ENCODE assay signal across 1 cellular context in the genomic region with DNA sequence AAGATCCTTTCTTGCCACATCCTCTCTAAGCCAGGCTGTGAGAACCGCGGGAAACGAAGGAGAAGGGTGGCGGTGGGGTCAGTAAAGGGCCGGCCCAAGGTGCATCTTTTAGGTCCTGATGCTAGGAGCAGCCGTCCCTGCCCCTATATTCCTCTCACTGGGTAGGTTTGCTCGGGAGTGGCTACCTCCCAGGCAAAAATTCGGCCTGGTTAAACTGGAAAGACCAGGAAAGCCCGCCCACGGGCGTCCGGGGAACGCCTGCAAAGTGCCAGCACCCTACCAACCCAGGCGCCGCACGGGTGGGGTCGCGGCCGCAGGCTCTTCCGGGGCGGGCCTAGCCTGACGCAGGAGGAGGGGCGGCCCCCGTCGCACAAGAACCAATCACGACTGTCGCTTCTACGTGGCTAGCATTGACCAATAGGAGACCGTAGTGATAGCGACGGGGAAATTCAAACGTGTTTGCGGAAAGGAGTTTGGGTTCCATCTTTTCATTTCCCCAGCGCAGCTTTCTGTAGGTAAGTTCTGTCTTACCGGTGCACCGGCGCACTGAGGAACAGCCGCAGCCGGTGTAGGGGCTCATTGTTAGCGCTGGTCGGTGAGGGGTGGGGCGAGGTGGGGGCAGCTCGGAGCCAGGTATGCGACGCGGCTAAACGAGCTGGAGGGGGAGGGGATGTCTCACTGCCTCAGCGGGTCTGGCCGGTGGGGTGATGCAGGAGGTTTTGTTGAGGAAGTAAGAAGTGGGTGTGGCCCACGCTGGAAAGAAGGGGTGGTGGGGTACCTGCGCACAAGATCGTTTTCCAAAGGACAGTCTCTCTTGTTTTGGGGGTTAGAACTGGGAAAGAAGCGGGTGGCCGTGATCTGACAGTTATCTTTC.
TF ChIP-seq lines count a peak whose summit lies in the region.

A gene (plus strand): TSS at position 451 of the 874 bp plus-strand sequence. CDS start 1,195 bp downstream, outside the sequence.

TF ChIP-seq in HepG2, 621 proteins besides CTCF, POLR2A, EP300 and RAD21 (continued from another document and continues in another):
- TF ChIP-seq, protein P1, sequence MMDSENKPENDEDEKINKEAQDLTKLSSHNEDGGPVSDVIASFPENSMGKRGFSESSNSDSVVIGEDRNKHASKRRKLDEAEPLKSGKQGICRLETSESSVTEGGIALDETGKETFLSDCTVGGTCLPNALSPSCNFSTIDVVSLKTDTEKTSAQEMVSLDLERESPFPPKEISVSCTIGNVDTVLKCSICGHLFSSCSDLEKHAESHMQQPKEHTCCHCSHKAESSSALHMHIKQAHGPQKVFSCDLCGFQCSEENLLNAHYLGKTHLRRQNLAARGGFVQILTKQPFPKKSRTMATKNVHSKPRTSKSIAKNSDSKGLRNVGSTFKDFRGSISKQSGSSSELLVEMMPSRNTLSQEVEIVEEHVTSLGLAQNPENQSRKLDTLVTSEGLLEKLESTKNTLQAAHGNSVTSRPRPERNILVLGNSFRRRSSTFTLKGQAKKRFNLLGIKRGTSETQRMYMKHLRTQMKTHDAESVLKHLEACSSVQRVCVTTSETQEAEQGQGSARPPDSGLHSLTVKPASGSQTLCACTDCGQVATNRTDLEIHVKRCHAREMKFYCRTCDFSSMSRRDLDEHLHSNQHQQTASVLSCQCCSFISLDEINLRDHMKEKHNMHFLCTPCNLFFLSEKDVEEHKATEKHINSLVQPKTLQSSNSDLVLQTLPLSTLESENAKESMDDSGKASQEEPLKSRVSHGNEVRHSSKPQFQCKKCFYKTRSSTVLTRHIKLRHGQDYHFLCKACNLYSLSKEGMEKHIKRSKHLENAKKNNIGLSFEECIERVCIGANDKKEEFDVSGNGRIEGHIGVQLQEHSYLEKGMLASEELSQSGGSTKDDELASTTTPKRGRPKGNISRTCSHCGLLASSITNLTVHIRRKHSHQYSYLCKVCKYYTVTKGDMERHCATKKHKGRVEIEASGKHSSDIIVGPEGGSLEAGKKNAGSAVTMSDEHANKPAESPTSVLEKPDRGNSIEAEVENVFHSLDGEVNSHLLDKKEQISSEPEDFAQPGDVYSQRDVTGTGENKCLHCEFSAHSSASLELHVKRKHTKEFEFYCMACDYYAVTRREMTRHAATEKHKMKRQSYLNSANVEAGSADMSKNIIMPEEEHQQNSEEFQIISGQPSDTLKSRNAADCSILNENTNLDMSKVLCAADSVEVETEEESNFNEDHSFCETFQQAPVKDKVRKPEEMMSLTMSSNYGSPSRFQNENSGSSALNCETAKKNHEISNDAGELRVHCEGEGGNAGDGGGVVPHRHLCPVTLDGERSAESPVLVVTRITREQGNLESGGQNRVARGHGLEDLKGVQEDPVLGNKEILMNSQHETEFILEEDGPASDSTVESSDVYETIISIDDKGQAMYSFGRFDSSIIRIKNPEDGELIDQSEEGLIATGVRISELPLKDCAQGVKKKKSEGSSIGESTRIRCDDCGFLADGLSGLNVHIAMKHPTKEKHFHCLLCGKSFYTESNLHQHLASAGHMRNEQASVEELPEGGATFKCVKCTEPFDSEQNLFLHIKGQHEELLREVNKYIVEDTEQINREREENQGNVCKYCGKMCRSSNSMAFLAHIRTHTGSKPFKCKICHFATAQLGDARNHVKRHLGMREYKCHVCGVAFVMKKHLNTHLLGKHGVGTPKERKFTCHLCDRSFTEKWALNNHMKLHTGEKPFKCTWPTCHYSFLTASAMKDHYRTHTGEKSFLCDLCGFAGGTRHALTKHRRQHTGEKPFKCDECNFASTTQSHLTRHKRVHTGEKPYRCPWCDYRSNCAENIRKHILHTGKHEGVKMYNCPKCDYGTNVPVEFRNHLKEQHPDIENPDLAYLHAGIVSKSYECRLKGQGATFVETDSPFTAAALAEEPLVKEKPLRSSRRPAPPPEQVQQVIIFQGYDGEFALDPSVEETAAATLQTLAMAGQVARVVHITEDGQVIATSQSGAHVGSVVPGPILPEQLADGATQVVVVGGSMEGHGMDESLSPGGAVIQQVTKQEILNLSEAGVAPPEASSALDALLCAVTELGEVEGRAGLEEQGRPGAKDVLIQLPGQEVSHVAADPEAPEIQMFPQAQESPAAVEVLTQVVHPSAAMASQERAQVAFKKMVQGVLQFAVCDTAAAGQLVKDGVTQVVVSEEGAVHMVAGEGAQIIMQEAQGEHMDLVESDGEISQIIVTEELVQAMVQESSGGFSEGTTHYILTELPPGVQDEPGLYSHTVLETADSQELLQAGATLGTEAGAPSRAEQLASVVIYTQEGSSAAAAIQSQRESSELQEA (CRISPR knock-in tag; IDR thresholded peaks at IDR 0.05; ENCODE audit: not compliant biosample characterization): no peak
- TF ChIP-seq PLRG1 (conservative IDR thresholded peaks at IDR 0.05) (no peak), KDM4B (CRISPR knock-in tag; IDR thresholded peaks at IDR 0.05) (no peak), SMARCC2 (IDR thresholded peaks at IDR 0.05) (no peak), MEIS2 (CRISPR knock-in tag; IDR thresholded peaks at IDR 0.05) (no peak; the same call in 1 of the 2 replicates), NR2F2 (IDR thresholded peaks at IDR 0.05; ENCODE audit: borderline replicate concordance, low read depth) (no peak), RBM22 (optimal IDR thresholded peaks at IDR 0.05; ENCODE audit: low read length) (no peak), ZC3H4 (CRISPR knock-in tag; IDR thresholded peaks at IDR 0.05; ENCODE audit: borderline replicate concordance) (no peak), ETV5 (CRISPR knock-in tag; IDR thresholded peaks at IDR 0.05; ENCODE audit: borderline replicate concordance) (peak; percentile 84; the same call in 1 of the 2 replicates), MBD4 (IDR thresholded peaks at IDR 0.05; ENCODE audit: borderline replicate concordance, low read length) (no peak), PPARG (CRISPR knock-in tag; conservative IDR thresholded peaks at IDR 0.05) (no peak), GABPA (IDR thresholded peaks at IDR 0.05; ENCODE audit: low read depth, low read length) (peak; percentile 63), GABPA (CRISPR knock-in tag; IDR thresholded peaks at IDR 0.05; ENCODE audit: low read depth) (peak; percentile 87), HMGA1 (CRISPR knock-in tag; conservative IDR thresholded peaks at IDR 0.05) (no peak), TBX2 (CRISPR knock-in tag; IDR thresholded peaks at IDR 0.05; ENCODE audit: borderline replicate concordance) (peak; percentile 38; the same call in 1 of the 2 replicates), KLF13 (CRISPR knock-in tag; IDR thresholded peaks at IDR 0.05) (no peak), DR1 (CRISPR knock-in tag; IDR thresholded peaks at IDR 0.05) (peak; percentile 77; the same call in 1 of the 2 replicates), ZSCAN9 (CRISPR knock-in tag; IDR thresholded peaks at IDR 0.05; ENCODE audit: borderline replicate concordance) (no peak), NAIF1 (CRISPR knock-in tag; IDR thresholded peaks at IDR 0.05; ENCODE audit: borderline replicate concordance) (no peak), ZKSCAN8 (CRISPR knock-in tag; IDR thresholded peaks at IDR 0.05; ENCODE audit: borderline replicate concordance) (no peak), GABPB1 (CRISPR knock-in tag; IDR thresholded peaks at IDR 0.05) (peak; percentile 95), NR3C1 (CRISPR knock-in tag; IDR thresholded peaks at IDR 0.05) (no peak)
- TF ChIP-seq, protein P2, sequence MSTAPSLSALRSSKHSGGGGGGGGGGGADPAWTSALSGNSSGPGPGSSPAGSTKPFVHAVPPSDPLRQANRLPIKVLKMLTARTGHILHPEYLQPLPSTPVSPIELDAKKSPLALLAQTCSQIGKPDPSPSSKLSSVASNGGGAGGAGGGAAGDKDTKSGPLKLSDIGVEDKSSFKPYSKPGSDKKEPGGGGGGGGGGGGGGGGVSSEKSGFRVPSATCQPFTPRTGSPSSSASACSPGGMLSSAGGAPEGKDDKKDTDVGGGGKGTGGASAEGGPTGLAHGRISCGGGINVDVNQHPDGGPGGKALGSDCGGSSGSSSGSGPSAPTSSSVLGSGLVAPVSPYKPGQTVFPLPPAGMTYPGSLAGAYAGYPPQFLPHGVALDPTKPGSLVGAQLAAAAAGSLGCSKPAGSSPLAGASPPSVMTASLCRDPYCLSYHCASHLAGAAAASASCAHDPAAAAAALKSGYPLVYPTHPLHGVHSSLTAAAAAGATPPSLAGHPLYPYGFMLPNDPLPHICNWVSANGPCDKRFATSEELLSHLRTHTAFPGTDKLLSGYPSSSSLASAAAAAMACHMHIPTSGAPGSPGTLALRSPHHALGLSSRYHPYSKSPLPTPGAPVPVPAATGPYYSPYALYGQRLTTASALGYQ (CRISPR knock-in tag; IDR thresholded peaks at IDR 0.05): no peak
- TF ChIP-seq, protein P3, sequence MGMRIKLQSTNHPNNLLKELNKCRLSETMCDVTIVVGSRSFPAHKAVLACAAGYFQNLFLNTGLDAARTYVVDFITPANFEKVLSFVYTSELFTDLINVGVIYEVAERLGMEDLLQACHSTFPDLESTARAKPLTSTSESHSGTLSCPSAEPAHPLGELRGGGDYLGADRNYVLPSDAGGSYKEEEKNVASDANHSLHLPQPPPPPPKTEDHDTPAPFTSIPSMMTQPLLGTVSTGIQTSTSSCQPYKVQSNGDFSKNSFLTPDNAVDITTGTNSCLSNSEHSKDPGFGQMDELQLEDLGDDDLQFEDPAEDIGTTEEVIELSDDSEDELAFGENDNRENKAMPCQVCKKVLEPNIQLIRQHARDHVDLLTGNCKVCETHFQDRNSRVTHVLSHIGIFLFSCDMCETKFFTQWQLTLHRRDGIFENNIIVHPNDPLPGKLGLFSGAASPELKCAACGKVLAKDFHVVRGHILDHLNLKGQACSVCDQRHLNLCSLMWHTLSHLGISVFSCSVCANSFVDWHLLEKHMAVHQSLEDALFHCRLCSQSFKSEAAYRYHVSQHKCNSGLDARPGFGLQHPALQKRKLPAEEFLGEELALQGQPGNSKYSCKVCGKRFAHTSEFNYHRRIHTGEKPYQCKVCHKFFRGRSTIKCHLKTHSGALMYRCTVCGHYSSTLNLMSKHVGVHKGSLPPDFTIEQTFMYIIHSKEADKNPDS (CRISPR knock-in tag; IDR thresholded peaks at IDR 0.05): no peak
- TF ChIP-seq, protein P4, sequence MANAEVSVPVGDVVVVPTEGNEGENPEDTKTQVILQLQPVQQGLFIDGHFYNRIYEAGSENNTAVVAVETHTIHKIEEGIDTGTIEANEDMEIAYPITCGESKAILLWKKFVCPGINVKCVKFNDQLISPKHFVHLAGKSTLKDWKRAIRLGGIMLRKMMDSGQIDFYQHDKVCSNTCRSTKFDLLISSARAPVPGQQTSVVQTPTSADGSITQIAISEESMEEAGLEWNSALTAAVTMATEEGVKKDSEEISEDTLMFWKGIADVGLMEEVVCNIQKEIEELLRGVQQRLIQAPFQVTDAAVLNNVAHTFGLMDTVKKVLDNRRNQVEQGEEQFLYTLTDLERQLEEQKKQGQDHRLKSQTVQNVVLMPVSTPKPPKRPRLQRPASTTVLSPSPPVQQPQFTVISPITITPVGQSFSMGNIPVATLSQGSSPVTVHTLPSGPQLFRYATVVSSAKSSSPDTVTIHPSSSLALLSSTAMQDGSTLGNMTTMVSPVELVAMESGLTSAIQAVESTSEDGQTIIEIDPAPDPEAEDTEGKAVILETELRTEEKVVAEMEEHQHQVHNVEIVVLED (CRISPR knock-in tag; IDR thresholded peaks at IDR 0.05; ENCODE audit: borderline replicate concordance): peak; percentile 96
- TF ChIP-seq, protein P5, sequence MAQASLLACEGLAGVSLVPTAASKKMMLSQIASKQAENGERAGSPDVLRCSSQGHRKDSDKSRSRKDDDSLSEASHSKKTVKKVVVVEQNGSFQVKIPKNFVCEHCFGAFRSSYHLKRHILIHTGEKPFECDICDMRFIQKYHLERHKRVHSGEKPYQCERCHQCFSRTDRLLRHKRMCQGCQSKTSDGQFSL (CRISPR knock-in tag; IDR thresholded peaks at IDR 0.05): no peak
- TF ChIP-seq, protein P6, sequence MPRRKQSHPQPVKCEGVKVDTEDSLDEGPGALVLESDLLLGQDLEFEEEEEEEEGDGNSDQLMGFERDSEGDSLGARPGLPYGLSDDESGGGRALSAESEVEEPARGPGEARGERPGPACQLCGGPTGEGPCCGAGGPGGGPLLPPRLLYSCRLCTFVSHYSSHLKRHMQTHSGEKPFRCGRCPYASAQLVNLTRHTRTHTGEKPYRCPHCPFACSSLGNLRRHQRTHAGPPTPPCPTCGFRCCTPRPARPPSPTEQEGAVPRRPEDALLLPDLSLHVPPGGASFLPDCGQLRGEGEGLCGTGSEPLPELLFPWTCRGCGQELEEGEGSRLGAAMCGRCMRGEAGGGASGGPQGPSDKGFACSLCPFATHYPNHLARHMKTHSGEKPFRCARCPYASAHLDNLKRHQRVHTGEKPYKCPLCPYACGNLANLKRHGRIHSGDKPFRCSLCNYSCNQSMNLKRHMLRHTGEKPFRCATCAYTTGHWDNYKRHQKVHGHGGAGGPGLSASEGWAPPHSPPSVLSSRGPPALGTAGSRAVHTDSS (CRISPR knock-in tag; conservative IDR thresholded peaks at IDR 0.05): no peak
- TF ChIP-seq, protein P7, sequence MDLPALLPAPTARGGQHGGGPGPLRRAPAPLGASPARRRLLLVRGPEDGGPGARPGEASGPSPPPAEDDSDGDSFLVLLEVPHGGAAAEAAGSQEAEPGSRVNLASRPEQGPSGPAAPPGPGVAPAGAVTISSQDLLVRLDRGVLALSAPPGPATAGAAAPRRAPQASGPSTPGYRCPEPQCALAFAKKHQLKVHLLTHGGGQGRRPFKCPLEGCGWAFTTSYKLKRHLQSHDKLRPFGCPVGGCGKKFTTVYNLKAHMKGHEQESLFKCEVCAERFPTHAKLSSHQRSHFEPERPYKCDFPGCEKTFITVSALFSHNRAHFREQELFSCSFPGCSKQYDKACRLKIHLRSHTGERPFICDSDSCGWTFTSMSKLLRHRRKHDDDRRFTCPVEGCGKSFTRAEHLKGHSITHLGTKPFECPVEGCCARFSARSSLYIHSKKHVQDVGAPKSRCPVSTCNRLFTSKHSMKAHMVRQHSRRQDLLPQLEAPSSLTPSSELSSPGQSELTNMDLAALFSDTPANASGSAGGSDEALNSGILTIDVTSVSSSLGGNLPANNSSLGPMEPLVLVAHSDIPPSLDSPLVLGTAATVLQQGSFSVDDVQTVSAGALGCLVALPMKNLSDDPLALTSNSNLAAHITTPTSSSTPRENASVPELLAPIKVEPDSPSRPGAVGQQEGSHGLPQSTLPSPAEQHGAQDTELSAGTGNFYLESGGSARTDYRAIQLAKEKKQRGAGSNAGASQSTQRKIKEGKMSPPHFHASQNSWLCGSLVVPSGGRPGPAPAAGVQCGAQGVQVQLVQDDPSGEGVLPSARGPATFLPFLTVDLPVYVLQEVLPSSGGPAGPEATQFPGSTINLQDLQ (CRISPR knock-in tag; IDR thresholded peaks at IDR 0.05): no peak
- TF ChIP-seq, protein P8, sequence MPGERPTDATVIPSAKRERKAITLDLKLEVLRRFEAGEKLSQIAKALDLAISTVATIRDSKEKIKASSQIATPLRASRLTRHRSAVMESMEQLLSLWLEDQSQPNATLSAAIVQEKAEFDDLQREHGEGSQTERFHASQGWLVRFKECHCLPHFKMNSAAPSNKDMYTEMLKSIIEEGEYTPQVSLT (CRISPR knock-in tag; IDR thresholded peaks at IDR 0.05; ENCODE audit: borderline replicate concordance, low read depth): no peak
- TF ChIP-seq, protein P9, sequence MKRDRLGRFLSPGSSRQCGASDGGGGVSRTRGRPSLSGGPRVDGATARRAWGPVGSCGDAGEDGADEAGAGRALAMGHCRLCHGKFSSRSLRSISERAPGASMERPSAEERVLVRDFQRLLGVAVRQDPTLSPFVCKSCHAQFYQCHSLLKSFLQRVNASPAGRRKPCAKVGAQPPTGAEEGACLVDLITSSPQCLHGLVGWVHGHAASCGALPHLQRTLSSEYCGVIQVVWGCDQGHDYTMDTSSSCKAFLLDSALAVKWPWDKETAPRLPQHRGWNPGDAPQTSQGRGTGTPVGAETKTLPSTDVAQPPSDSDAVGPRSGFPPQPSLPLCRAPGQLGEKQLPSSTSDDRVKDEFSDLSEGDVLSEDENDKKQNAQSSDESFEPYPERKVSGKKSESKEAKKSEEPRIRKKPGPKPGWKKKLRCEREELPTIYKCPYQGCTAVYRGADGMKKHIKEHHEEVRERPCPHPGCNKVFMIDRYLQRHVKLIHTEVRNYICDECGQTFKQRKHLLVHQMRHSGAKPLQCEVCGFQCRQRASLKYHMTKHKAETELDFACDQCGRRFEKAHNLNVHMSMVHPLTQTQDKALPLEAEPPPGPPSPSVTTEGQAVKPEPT (CRISPR knock-in tag; IDR thresholded peaks at IDR 0.05; ENCODE audit: low read depth): no peak
